ENCODE assay signal across 10 cellular contexts in genomic region chr15:37824717-37825382, GRCh38.
DNase-seq lines count a peak whose midpoint lies in the region; ATAC-seq and TF ChIP-seq lines count a peak whose summit lies in the region.
"Had no signal": no experiment of that assay in that cellular context is flagged by ENCODE, and none has a peak within 500 bp of the region (broad histone marks: within the 10 kb centered on the region; RNA-seq: fewer than 3 reads in every experiment).

No MANE protein-coding gene starts in this region.

- no peaks in the 10 kb centered on the region for H4K20me1 ChIP-seq in Loucy (ENCODE audit: insufficient read depth, low read length, poor library complexity, severe bottlenecking)

- H3K4ac ChIP-seq in mesendoderm (ENCODE audit: low read depth, low read length) = no peak overlapping the region

- no peak overlapping the region for H3K18ac ChIP-seq in mesendoderm (ENCODE audit: low read length)

- no peaks in the 10 kb centered on the region for H3K79me1 ChIP-seq in mesendoderm (ENCODE audit: low read length)

- no peak overlapping the region for H2BK5ac ChIP-seq in mesendoderm (ENCODE audit: low read length)

- no peaks in the 10 kb centered on the region for H3K9me3 ChIP-seq in Loucy (ENCODE audit: insufficient read depth, low read depth, low read length)
- no peaks in the 10 kb centered on the region for H3K9me3 ChIP-seq in CD8-positive, alpha-beta T cell (ENCODE audit: low read length)

- H3K79me2 ChIP-seq in Loucy (ENCODE audit: insufficient read depth, low read length) (no peaks in the 10 kb centered on the region), mesendoderm (ENCODE audit: control insufficient read depth, insufficient read depth, low read length) (no peaks in the 10 kb centered on the region)

- H4K8ac ChIP-seq in mesendoderm (ENCODE audit: low read depth, low read length) = no peak overlapping the region

- no peak overlapping the region for H3K9ac ChIP-seq in Loucy (ENCODE audit: low read depth, low read length, poor library complexity, severe bottlenecking)
- H3K9ac ChIP-seq in mesendoderm (ENCODE audit: low read length) = no peak overlapping the region

- no CpG with 5 or more reads among the region's 6 CpGs for WGBS in mesendoderm (ENCODE audit: extremely low coverage, insufficient coverage, low lambda C conversion rate)

- no peaks in the 10 kb centered on the region for H3F3A ChIP-seq in Loucy (ENCODE audit: low read depth)

- no peaks in the 10 kb centered on the region for H3K9me3 Mint-ChIP-seq in CD8-positive, alpha-beta T cell

- H3K4me1 Mint-ChIP-seq in CD8-positive, alpha-beta T cell (ENCODE audit: low read depth) = no peaks in the 10 kb centered on the region

- H3K9me2 ChIP-seq in Loucy (replicated peaks; ENCODE audit: low read depth, low read length) = no peaks in the 10 kb centered on the region

- POLR2A ChIA-PET in CD8-positive, alpha-beta T cell (lab: Charles Lee) = no interaction called here

- no peak overlapping the region for H3K27ac ChIP-seq in mesendoderm (ENCODE audit: low read depth, low read length)
- H3K27ac ChIP-seq in CD8-positive, alpha-beta T cell (ENCODE audit: low read depth, low read length) = no peak overlapping the region
- H3K27ac ChIP-seq: SK-N-MC had no signal

- intact Hi-C loops in CD8-positive, alpha-beta T cell (cut with DNase I, micrococcal nuclease) = no loop called here

- peak overlapping the region; percentile 20 for H3K4me2 ChIP-seq in Loucy (ENCODE audit: low read depth, low read length, poor library complexity, severe bottlenecking)
- H3K4me2 ChIP-seq in mesendoderm (ENCODE audit: low read length) = no peak overlapping the region

- CTCF ChIA-PET in CD8-positive, alpha-beta T cell (lab: Charles Lee) = no interaction called here

- H3K27me3 ChIP-seq in Loucy (ENCODE audit: insufficient read depth, low read length, poor library complexity, severe bottlenecking) = no peaks in the 10 kb centered on the region
- no peaks in the 10 kb centered on the region for H3K27me3 ChIP-seq in mesendoderm (ENCODE audit: insufficient read depth, low read length, poor library complexity)
- H3K27me3 ChIP-seq in CD8-positive, alpha-beta T cell (ENCODE audit: insufficient read depth, low read length) = no peaks in the 10 kb centered on the region

- no peak overlapping the region for H2AFZ ChIP-seq in Loucy (ENCODE audit: low read length)

- H3K27me3 Mint-ChIP-seq in CD8-positive, alpha-beta T cell (ENCODE audit: low read depth) = peaks cover 2% of the 10 kb centered on the region

- no peak overlapping the region for H3K27ac Mint-ChIP-seq in CD8-positive, alpha-beta T cell

- no peak overlapping the region for H2AK5ac ChIP-seq in mesendoderm (ENCODE audit: low read length)

- H3K4me3 Mint-ChIP-seq in CD8-positive, alpha-beta T cell = no peak overlapping the region

- H3K4me1 ChIP-seq in Loucy (ENCODE audit: insufficient read depth, low read length, poor library complexity, severe bottlenecking) = peaks cover 21% of the 10 kb centered on the region
- H3K4me1 ChIP-seq in mesendoderm (ENCODE audit: control insufficient read depth, low read depth, low read length) = no peaks in the 10 kb centered on the region
- no peaks in the 10 kb centered on the region for H3K4me1 ChIP-seq in CD8-positive, alpha-beta T cell (ENCODE audit: insufficient read depth, low read length)

- no peaks in the 10 kb centered on the region for H3K36me3 Mint-ChIP-seq in CD8-positive, alpha-beta T cell

- H3K4me3 ChIP-seq in Loucy (ENCODE audit: low read length, poor library complexity, severe bottlenecking) (no peak overlapping the region), astrocyte of the cerebellum (ENCODE audit: low read depth, low read length) (no peak overlapping the region), mesendoderm (ENCODE audit: low read length) (no peak overlapping the region)
- no peak overlapping the region for H3K4me3 ChIP-seq in CD8-positive, alpha-beta T cell (ENCODE audit: low read depth, low read length)
- H3K4me3 ChIP-seq: SK-N-MC had no signal

- DNase-seq in EL (peak; percentile 94), astrocyte of the cerebellum (ENCODE audit: low read depth) (peak; percentile 81), mesendoderm (peak; percentile 52)
- no peak for DNase-seq in CD8-positive, alpha-beta T cell
- DNase-seq: caudate nucleus had no signal

- no peak overlapping the region for H3K56ac ChIP-seq in mesendoderm (ENCODE audit: low read length)

- H3K23ac ChIP-seq in mesendoderm (ENCODE audit: low read length) = no peak overlapping the region

- H2BK15ac ChIP-seq in mesendoderm (replicated peaks; ENCODE audit: low read depth) = no peak overlapping the region

- H4K5ac ChIP-seq in mesendoderm (ENCODE audit: low read length) = no peak overlapping the region

- no peak overlapping the region for H2BK120ac ChIP-seq in mesendoderm (ENCODE audit: low read depth, low read length)

- TF ChIP-seq CTCF in Loucy (conservative IDR thresholded peaks at IDR 0.05; ENCODE audit: low read length) = no peak
- no peak for TF ChIP-seq CTCF in astrocyte of the cerebellum (IDR thresholded peaks at IDR 0.05; ENCODE audit: low read depth, low read length, missing control alignments)
- TF ChIP-seq CTCF in CD8-positive, alpha-beta T cell (IDR thresholded peaks at IDR 0.05) = no peak

- H3K36me3 ChIP-seq in Loucy (ENCODE audit: insufficient read depth, low read length) (no peaks in the 10 kb centered on the region), mesendoderm (ENCODE audit: control insufficient read depth, insufficient read depth, low read length) (no peaks in the 10 kb centered on the region)
- no peaks in the 10 kb centered on the region for H3K36me3 ChIP-seq in CD8-positive, alpha-beta T cell (ENCODE audit: insufficient read depth, low read length)

- in situ Hi-C loops in astrocyte of the cerebellum (cut with HindIII; ENCODE audit: low sequenced_read_pairs) = no loop called here

- ATAC-seq in activated CD4-positive, CD25-positive, alpha-beta regulatory T cell treated with anti-CD3 and anti-CD28 coated beads, Interleukin-2, amount 50 U/mL, for 24 hours = no peak
- no peak for ATAC-seq in CD8-positive, alpha-beta T cell
- no peak for ATAC-seq in HG03469 (IDR thresholded peaks at IDR 0.05; ENCODE audit: unreplicated experiment)
- ATAC-seq in GM18517 (IDR thresholded peaks at IDR 0.05; ENCODE audit: unreplicated experiment) = no peak

Comparison
In these comparisons a context has a peak if more than half of its experiments do, and no peak if none do; other contexts are left out.
1. DNase-seq: peak in EL (single experiment), astrocyte of the cerebellum (single experiment) and mesendoderm (single experiment); none in CD8-positive, alpha-beta T cell (0 of 7).